21 cellular contexts compared by ENCODE assay signal in genomic region chr6:7976485-7977010, GRCh38.
DNase-seq lines count a peak whose midpoint lies in the region; ATAC-seq and TF ChIP-seq lines count a peak whose summit lies in the region.
"Had no signal": no experiment of that assay in that cellular context is flagged by ENCODE, and none has a peak within 500 bp of the region (broad histone marks: within the 10 kb centered on the region; RNA-seq: fewer than 3 reads in every experiment).

No MANE protein-coding gene starts in this region.

- H2AFZ ChIP-seq in KMS-11 (ENCODE audit: low read depth) (peak overlapping the region; percentile 18; the same call in 1 of the 2 replicates), trophoblast cell (ENCODE audit: insufficient read depth, low read length, poor library complexity) (no peak overlapping the region)

- TF ChIP-seq CTCF in AG10803 (conservative IDR thresholded peaks at IDR 0.05; ENCODE audit: low read length) (no peak), KMS-11 (conservative IDR thresholded peaks at IDR 0.05; ENCODE audit: low read depth, low read length) (no peak)

- H4K20me1 ChIP-seq in KMS-11 (ENCODE audit: insufficient read depth) = no peaks in the 10 kb centered on the region

- H3K9ac ChIP-seq in KMS-11 = peak overlapping the region; percentile 72
- H3K9ac ChIP-seq in trophoblast cell (ENCODE audit: low read length) = no peak overlapping the region

- H3K27me3 ChIP-seq in KMS-11 (ENCODE audit: insufficient read depth, low read depth) (no peaks in the 10 kb centered on the region), trophoblast cell (ENCODE audit: insufficient read depth, low read length) (no peaks in the 10 kb centered on the region)
- H3K27me3 ChIP-seq: heart right ventricle, tibial nerve had no signal

- H3K9me3 ChIP-seq in trophoblast cell (ENCODE audit: insufficient read depth, low read depth, low read length) = no peaks in the 10 kb centered on the region
- H3K9me3 ChIP-seq: heart right ventricle, tibial nerve had no signal

- H3K4me3 Mint-ChIP-seq in T-helper 2 cell treated with Interferon-gamma antibody and Interleukin-4, amounts not matched to agents 5 μg/mL and 100 μg/mL, for 36 hours = no peak overlapping the region
- H3K4me3 Mint-ChIP-seq: activated T-cell treated with anti-CD3 and anti-CD28 coated beads, Interleukin-2, amount 50 U/mL, for 24 hours; brain; nephron; stimulated activated naive CD8-positive, alpha-beta T cell treated with anti-CD3 and anti-CD28 coated beads, Interleukin-15, amount 100 ng/mL, for 72 hours had no signal

- H3K27ac ChIP-seq in KMS-11 (peak overlapping the region; percentile 93), angular gyrus (ENCODE audit: low read depth, low read length) (peak overlapping the region; percentile 47), trophoblast cell (ENCODE audit: low read depth, low read length) (no peak overlapping the region)
- H3K27ac ChIP-seq: epithelial cell of prostate, tibial nerve had no signal

- no peak overlapping the region for H3K18ac ChIP-seq in trophoblast cell (ENCODE audit: low read length)

- peak overlapping the region; percentile 7 for H2BK120ac ChIP-seq in trophoblast cell (ENCODE audit: insufficient read depth, low read length, poor library complexity)

- H3K4me1 ChIP-seq in KMS-11 (ENCODE audit: low read depth, poor library complexity, severe bottlenecking) (peaks cover 66% of the 10 kb centered on the region), trophoblast cell (ENCODE audit: control insufficient read depth in 1 of 2, insufficient read depth in 2 of 2, low read length in 2 of 2) (peaks cover 14% of the 10 kb centered on the region in 2 experiments)

- peaks cover 14% of the 10 kb centered on the region for H3K27me3 Mint-ChIP-seq in T-helper 2 cell treated with Interferon-gamma antibody and Interleukin-4, amounts not matched to agents 5 μg/mL and 100 μg/mL, for 36 hours (ENCODE audit: low read depth)

- H3K36me3 ChIP-seq in KMS-11 (ENCODE audit: insufficient read depth) (no peaks in the 10 kb centered on the region), trophoblast cell (ENCODE audit: control insufficient read depth in 1 of 2, insufficient read depth in 2 of 2, low read length in 2 of 2) (no peaks in the 10 kb centered on the region)
- H3K36me3 ChIP-seq: heart right ventricle, tibial nerve had no signal

- H3K4me3 ChIP-seq in AG10803 (ENCODE audit: low read length) (no peak overlapping the region), KMS-11 (IDR thresholded peaks at IDR 0.05; ENCODE audit: insufficient read depth, low read depth, low read length) (no peak overlapping the region), trophoblast cell (ENCODE audit: low read depth, low read length) (no peak overlapping the region)
- H3K4me3 ChIP-seq: tibial nerve had no signal

- H3K79me1 ChIP-seq in trophoblast cell (ENCODE audit: low read length) = peaks cover 11% of the 10 kb centered on the region

- H4K91ac ChIP-seq in trophoblast cell (ENCODE audit: low read depth, low read length) = peak overlapping the region; percentile 4

- H4K8ac ChIP-seq in trophoblast cell (ENCODE audit: low read depth, low read length) = no peak overlapping the region

- ATAC-seq in GM21381 (IDR thresholded peaks at IDR 0.05; ENCODE audit: unreplicated experiment) = no peak

- no peak overlapping the region for H4K12ac ChIP-seq in trophoblast cell (ENCODE audit: low read depth, low read length)

- H3K4ac ChIP-seq in trophoblast cell (ENCODE audit: low read depth, low read length) = no peak overlapping the region

- H3K36me3 Mint-ChIP-seq in T-helper 2 cell treated with Interferon-gamma antibody and Interleukin-4, amounts not matched to agents 5 μg/mL and 100 μg/mL, for 36 hours (ENCODE audit: low read depth) = no peaks in the 10 kb centered on the region
- H3K36me3 Mint-ChIP-seq: brain had no signal

- peak overlapping the region; percentile 84 for H2BK12ac ChIP-seq in trophoblast cell (ENCODE audit: low read length)

- H3K79me2 ChIP-seq in KMS-11 (ENCODE audit: insufficient read depth, low read depth) = no peaks in the 10 kb centered on the region
- H3K79me2 ChIP-seq in trophoblast cell (ENCODE audit: control insufficient read depth, insufficient read depth, low read length, poor library complexity) = no peaks in the 10 kb centered on the region

- no peak overlapping the region for H3K23ac ChIP-seq in trophoblast cell (ENCODE audit: low read length)

- H3K9me3 Mint-ChIP-seq in T-helper 2 cell treated with Interferon-gamma antibody and Interleukin-4, amounts not matched to agents 5 μg/mL and 100 μg/mL, for 36 hours = no peaks in the 10 kb centered on the region
- H3K9me3 Mint-ChIP-seq: activated T-cell treated with anti-CD3 and anti-CD28 coated beads, Interleukin-2, amount 50 U/mL, for 24 hours; nephron; stimulated activated naive CD8-positive, alpha-beta T cell treated with anti-CD3 and anti-CD28 coated beads, Interleukin-15, amount 100 ng/mL, for 72 hours had no signal

- peak overlapping the region; percentile 6 for H2BK5ac ChIP-seq in trophoblast cell (ENCODE audit: low read depth, low read length, poor library complexity)

- no peak overlapping the region for H2AK5ac ChIP-seq in trophoblast cell (ENCODE audit: low read length)

- H3K4me1 Mint-ChIP-seq in T-helper 2 cell treated with Interferon-gamma antibody and Interleukin-4, amounts not matched to agents 5 μg/mL and 100 μg/mL, for 36 hours (ENCODE audit: low read depth) = peaks cover 4% of the 10 kb centered on the region
- H3K4me1 Mint-ChIP-seq: nephron had no signal

- no peak overlapping the region for H3K27ac Mint-ChIP-seq in T-helper 2 cell treated with Interferon-gamma antibody and Interleukin-4, amounts not matched to agents 5 μg/mL and 100 μg/mL, for 36 hours
- H3K27ac Mint-ChIP-seq: activated T-cell treated with anti-CD3 and anti-CD28 coated beads, Interleukin-2, amount 50 U/mL, for 24 hours; brain; nephron; stimulated activated naive CD8-positive, alpha-beta T cell treated with anti-CD3 and anti-CD28 coated beads, Interleukin-15, amount 100 ng/mL, for 72 hours had no signal

- H3K4me2 ChIP-seq in KMS-11 (peak overlapping the region; percentile 65), trophoblast cell (ENCODE audit: low read length) (no peak overlapping the region)

- no CpG with 5 or more reads among the region's 8 CpGs for WGBS in trophoblast cell (ENCODE audit: extremely low coverage, insufficient coverage, insufficient read length)

- peak; percentile 6 for DNase-seq in AG10803 (ENCODE audit: low read depth)
- no peak for DNase-seq in trophoblast cell
- DNase-seq in T-helper 2 cell treated with Interferon-gamma antibody and Interleukin-4, amounts not matched to agents 5 μg/mL and 100 μg/mL, for 36 hours (ENCODE audit: low spot score) = no peak
- no peak for DNase-seq in middle frontal gyrus (ENCODE audit: extremely low spot score, low spot score)
- DNase-seq: activated CD4-positive, alpha-beta T cell treated with anti-CD3 and anti-CD28 coated beads for 4 hours; activated gamma-delta T cell treated with Interleukin-2 at 50 U/mL for 16 hours; activated T-cell treated with anti-CD3 and anti-CD28 coated beads, Interleukin-2, amount 50 U/mL, for 24 hours; DND-41; HCEC 1CT; NCI-H187 treated with DMSO at 0.1 percent for 48 hours; NCI-H2171 treated with DMSO at 0.1 percent for 48 hours; NCI-H526 treated with DMSO at 0.1 percent for 48 hours; stimulated activated naive CD8-positive, alpha-beta T cell treated with anti-CD3 and anti-CD28 coated beads, Interleukin-15, amount 100 ng/mL, for 72 hours had no signal

- H3K14ac ChIP-seq in trophoblast cell (ENCODE audit: low read length) = peak overlapping the region; percentile 18
